In the genomic region with DNA sequence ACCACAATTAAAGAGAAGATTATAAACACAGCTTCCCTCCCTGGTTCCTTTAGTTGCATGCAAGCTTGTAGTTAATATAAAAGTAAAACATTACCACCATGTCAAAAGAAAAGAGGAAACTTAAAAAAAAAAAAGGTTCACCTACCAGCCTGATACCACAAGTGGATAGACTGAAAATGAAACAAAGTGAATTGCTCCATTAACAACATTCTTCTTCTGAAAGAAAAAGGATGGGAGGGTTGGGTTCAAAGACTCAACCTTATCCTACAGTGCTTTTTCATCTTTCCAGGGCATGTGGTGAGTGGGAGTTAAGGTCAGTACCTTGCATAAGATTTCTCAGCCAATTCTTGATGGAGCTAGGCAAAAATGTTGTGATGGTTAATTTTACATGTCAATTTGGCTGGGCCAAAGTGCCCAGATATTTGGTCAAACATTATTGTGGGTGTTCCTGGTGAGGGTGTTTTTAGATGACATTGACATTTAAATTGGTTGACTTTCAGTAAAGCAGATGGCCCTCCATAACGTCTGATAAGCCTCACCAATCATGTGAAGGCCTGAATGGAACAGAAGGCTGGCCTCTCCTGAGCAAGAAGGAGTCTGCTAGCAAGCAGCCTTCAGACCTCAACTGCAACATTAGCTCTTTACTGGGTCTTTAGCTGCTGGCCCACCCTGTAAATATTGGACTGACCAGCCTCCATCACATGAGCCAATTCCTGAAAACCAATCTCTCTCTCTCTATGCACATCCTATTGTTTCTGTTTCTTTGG, we compare ENCODE assay signal across 14 cellular contexts. TPM values are rescaled to one million over a fixed set of nuclear protein-coding genes. Genes with fewer than 3 reads are reported as not detected.
A peak's percentile ranks its signal among the peaks of the same experiment; 100 is the strongest.
DNase-seq lines count a peak whose midpoint lies in the region; ATAC-seq and TF ChIP-seq lines count a peak whose summit lies in the region.
"Had no signal": no experiment of that assay in that cellular context is flagged by ENCODE, and none has a peak within 500 bp of the region (broad histone marks: within the 10 kb centered on the region; RNA-seq: fewer than 3 reads in every experiment).

No MANE protein-coding gene starts in this region.

- H3K27ac Mint-ChIP-seq in activated naive CD8-positive, alpha-beta T cell: peak overlapping the region; percentile 87
- peak overlapping the region; percentile 97 for H3K27ac Mint-ChIP-seq in stimulated activated memory B cell treated with anti-CD40 and anti-IgM and Interleukin-4, amounts not matched to agents 10 μg/mL and 1 μg/mL and 100 μg/mL, for 72 hours
- H3K27ac Mint-ChIP-seq: endodermal cell had no signal

- ATAC-seq in activated T-cell treated with anti-CD3 and anti-CD28 coated beads, Interleukin-2, amount 50 U/mL, for 4 hours: no peak
- ATAC-seq in stimulated activated memory B cell treated with anti-CD40 and anti-IgM and Interleukin-4, amounts not matched to agents 10 μg/mL and 1 μg/mL and 100 μg/mL, for 72 hours: no peak
- ATAC-seq in HG02852 (IDR thresholded peaks at IDR 0.05; ENCODE audit: unreplicated experiment): no peak

- H3K9me3 ChIP-seq in MM.1S (replicated peaks; ENCODE audit: insufficient read depth, low read length): no peaks in the 10 kb centered on the region
- H3K9me3 ChIP-seq: vagina had no signal

- H2AFZ ChIP-seq in MM.1S (ENCODE audit: low read length): no peak overlapping the region

- H3F3A ChIP-seq in MM.1S (ENCODE audit: insufficient read depth, low read length): peaks cover 26% of the 10 kb centered on the region

- H4K20me1 ChIP-seq in MM.1S (ENCODE audit: insufficient read depth, low read length): no peaks in the 10 kb centered on the region

- peak overlapping the region; percentile 58; the same call in 1 of the 2 replicates for H3K27ac ChIP-seq in MM.1S (ENCODE audit: low read length)
- H3K27ac ChIP-seq: vagina had no signal

- DNase-seq in activated T-cell treated with anti-CD3 and anti-CD28 coated beads, Interleukin-2, amount 50 U/mL, for 4 hours: no peak
- no peak for DNase-seq in activated T-cell treated with anti-CD3 and anti-CD28 coated beads, Interleukin-2, amount 50 U/mL, for 1 hour
- peak; percentile 51 for DNase-seq in MM.1S
- no peak for DNase-seq in dermis blood vessel endothelial cell
- DNase-seq in RPMI8226: no peak
- DNase-seq: endodermal cell; H7; NCI-H1105 treated with DMSO at 0.1 percent for 48 hours; NCI-H446; stimulated activated CD4-positive, alpha-beta T cell treated with anti-CD3 and anti-CD28 coated beads, Interleukin-1b, Interleukin-23, amount 100 ng/mL, for 48 hours had no signal

- no peaks in the 10 kb centered on the region for H3K79me2 ChIP-seq in MM.1S (ENCODE audit: low read length)

- H3K36me3 Mint-ChIP-seq in activated T-cell treated with anti-CD3 and anti-CD28 coated beads, Interleukin-2, amount 50 U/mL, for 4 hours (ENCODE audit: insufficient read depth): peaks cover 3% of the 10 kb centered on the region
- H3K36me3 Mint-ChIP-seq in activated naive CD8-positive, alpha-beta T cell: peaks cover 7% of the 10 kb centered on the region
- H3K36me3 Mint-ChIP-seq in stimulated activated memory B cell treated with anti-CD40 and anti-IgM and Interleukin-4, amounts not matched to agents 10 μg/mL and 1 μg/mL and 100 μg/mL, for 72 hours: peaks cover 23% of the 10 kb centered on the region

- peaks cover 31% of the 10 kb centered on the region for H3K4me1 ChIP-seq in MM.1S (ENCODE audit: low read length)

- H3K9me2 ChIP-seq in MM.1S (replicated peaks; ENCODE audit: insufficient read depth, low read length): no peaks in the 10 kb centered on the region

- H3K4me2 ChIP-seq in MM.1S (ENCODE audit: low read depth, low read length): peak overlapping the region; percentile 24; the same call in 1 of the 2 replicates

- peaks cover 81% of the 10 kb centered on the region for H3K4me1 Mint-ChIP-seq in activated T-cell treated with anti-CD3 and anti-CD28 coated beads, Interleukin-2, amount 50 U/mL, for 4 hours (ENCODE audit: low read depth)
- H3K4me1 Mint-ChIP-seq in activated naive CD8-positive, alpha-beta T cell (ENCODE audit: low read depth): peaks cover 93% of the 10 kb centered on the region
- H3K4me1 Mint-ChIP-seq in stimulated activated memory B cell treated with anti-CD40 and anti-IgM and Interleukin-4, amounts not matched to agents 10 μg/mL and 1 μg/mL and 100 μg/mL, for 72 hours: peaks cover 81% of the 10 kb centered on the region
- H3K4me1 Mint-ChIP-seq: endodermal cell had no signal

- H3K27me3 ChIP-seq in MM.1S (replicated peaks; ENCODE audit: insufficient read depth, low read length): no peaks in the 10 kb centered on the region
- H3K27me3 ChIP-seq: vagina had no signal

- H3K9ac ChIP-seq in MM.1S (ENCODE audit: low read length): no peak overlapping the region

- peak overlapping the region; percentile 59 for H3K4me3 Mint-ChIP-seq in activated T-cell treated with anti-CD3 and anti-CD28 coated beads, Interleukin-2, amount 50 U/mL, for 4 hours
- peak overlapping the region; percentile 74 for H3K4me3 Mint-ChIP-seq in activated naive CD8-positive, alpha-beta T cell
- peak overlapping the region; percentile 30 for H3K4me3 Mint-ChIP-seq in stimulated activated memory B cell treated with anti-CD40 and anti-IgM and Interleukin-4, amounts not matched to agents 10 μg/mL and 1 μg/mL and 100 μg/mL, for 72 hours
- H3K4me3 Mint-ChIP-seq: endodermal cell had no signal

- no peaks in the 10 kb centered on the region for H3K27me3 Mint-ChIP-seq in activated T-cell treated with anti-CD3 and anti-CD28 coated beads, Interleukin-2, amount 50 U/mL, for 4 hours (ENCODE audit: low read depth)
- no peaks in the 10 kb centered on the region for H3K27me3 Mint-ChIP-seq in activated naive CD8-positive, alpha-beta T cell
- H3K27me3 Mint-ChIP-seq in stimulated activated memory B cell treated with anti-CD40 and anti-IgM and Interleukin-4, amounts not matched to agents 10 μg/mL and 1 μg/mL and 100 μg/mL, for 72 hours: no peaks in the 10 kb centered on the region

- no peak overlapping the region for H3K4me3 ChIP-seq in MM.1S (ENCODE audit: low read length)
- H3K4me3 ChIP-seq: vagina had no signal

- H3K36me3 ChIP-seq in MM.1S (replicated peaks; ENCODE audit: insufficient read depth, low read length): no peaks in the 10 kb centered on the region
- H3K36me3 ChIP-seq: vagina had no signal

- H3K9me3 Mint-ChIP-seq in activated T-cell treated with anti-CD3 and anti-CD28 coated beads, Interleukin-2, amount 50 U/mL, for 4 hours: no peaks in the 10 kb centered on the region
- H3K9me3 Mint-ChIP-seq in activated naive CD8-positive, alpha-beta T cell (ENCODE audit: low read depth): no peaks in the 10 kb centered on the region
- peaks cover 3% of the 10 kb centered on the region for H3K9me3 Mint-ChIP-seq in stimulated activated memory B cell treated with anti-CD40 and anti-IgM and Interleukin-4, amounts not matched to agents 10 μg/mL and 1 μg/mL and 100 μg/mL, for 72 hours
- H3K9me3 Mint-ChIP-seq: endodermal cell had no signal

- TF ChIP-seq CTCF in MM.1S (IDR thresholded peaks at IDR 0.05; ENCODE audit: low read length): no peak

RNA-seq across cellular contexts. Expression of gene VCPKMT, which starts 28.8 kb away (rescaled TPM):
- total RNA-seq in activated T-cell treated with anti-CD3 and anti-CD28 coated beads, Interleukin-2, amount 50 U/mL, for 4 hours: 10 to 100 TPM; 16.0 to 21.8 (median 19.4) TPM
- total RNA-seq in dermis blood vessel endothelial cell: 4.2 and 5.3 TPM in 2 replicates
